ENCODE assay signal across 17 cellular contexts in the genomic region with DNA sequence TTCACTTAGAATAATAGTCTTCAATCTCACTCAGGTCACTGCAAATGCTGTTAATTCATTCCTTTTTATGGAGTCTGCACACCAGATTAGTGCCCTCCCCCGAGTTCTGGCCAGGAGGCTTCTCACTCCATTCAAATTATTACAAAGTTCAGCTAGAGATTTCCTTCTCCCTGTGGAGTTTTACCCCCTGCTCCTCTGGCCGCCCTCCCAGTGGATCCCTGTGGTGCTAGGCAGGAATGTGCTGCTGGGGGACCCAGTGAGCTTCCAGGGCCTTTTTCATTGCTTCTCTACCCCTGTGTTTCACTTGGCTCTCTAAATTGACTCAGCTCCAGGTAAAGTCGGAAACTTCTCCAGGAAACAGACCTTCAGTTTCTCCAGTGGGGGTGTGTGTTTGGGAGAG. TPM values are rescaled to one million over a fixed set of nuclear protein-coding genes. Genes with fewer than 3 reads are reported as not detected.
DNase-seq lines count a peak whose midpoint lies in the region; ATAC-seq and TF ChIP-seq lines count a peak whose summit lies in the region.
"Had no signal": no experiment of that assay in that cellular context is flagged by ENCODE, and none has a peak within 500 bp of the region (broad histone marks: within the 10 kb centered on the region; RNA-seq: fewer than 3 reads in every experiment).

No MANE protein-coding gene starts in this region.

- H3K27ac ChIP-seq in HEK293 (ENCODE audit: extremely low read depth, low read depth, low read length), result no peak overlapping the region

- H3K4me3 Mint-ChIP-seq in WTC11 (no peak overlapping the region), memory B cell (peak overlapping the region; percentile 55)
- H3K4me3 Mint-ChIP-seq: T-helper 17 cell had no signal

- POLR2A ChIA-PET in HEK293 (lab: Yijun Ruan, JAX), result no interaction called here
- POLR2A ChIA-PET in WTC11 (lab: Charles Lee), result no interaction called here

- H3K27me3 Mint-ChIP-seq in WTC11 (ENCODE audit: low read depth) (no peaks in the 10 kb centered on the region), memory B cell (no peaks in the 10 kb centered on the region)

- H3K4me3 ChIP-seq in HEK293 (ENCODE audit: low read depth, low read length), result no peak overlapping the region

- DNase-seq in A172 (ENCODE audit: low spot score) (peak; percentile 11), WTC11 (ENCODE audit: low spot score) (no peak), memory B cell (ENCODE audit: low spot score in 2 of 2) (no peak), activated gamma-delta T cell (lab: John Stamatoyannopoulos, UW) (no peak), SIG-M5 (lab: John Stamatoyannopoulos, UW) (no peak)
- DNase-seq: 8988T, Calu3, GF-D8, H7, NCI-H1092 treated with DMSO at 0.1 percent for 48 hours, NCI-H1694, NCI-H345, T-helper 17 cell had no signal

- H3K4me1 Mint-ChIP-seq in WTC11, result peaks cover 26% of the 10 kb centered on the region
- peaks cover 18% of the 10 kb centered on the region for H3K4me1 Mint-ChIP-seq in memory B cell
- H3K4me1 Mint-ChIP-seq: T-helper 17 cell had no signal

- H3K27ac Mint-ChIP-seq in WTC11, result peak overlapping the region; percentile 40
- H3K27ac Mint-ChIP-seq in memory B cell, result no peak overlapping the region
- H3K27ac Mint-ChIP-seq: T-helper 17 cell had no signal

- peaks cover 7% of the 10 kb centered on the region for H3K36me3 Mint-ChIP-seq in WTC11
- H3K36me3 Mint-ChIP-seq in memory B cell, result no peaks in the 10 kb centered on the region

- H3K9me3 ChIP-seq in HEK293 (ENCODE audit: control insufficient read depth, insufficient read depth, low read depth, low read length), result no peaks in the 10 kb centered on the region

- H3K9me3 Mint-ChIP-seq in WTC11 (peaks cover 10% of the 10 kb centered on the region), memory B cell (no peaks in the 10 kb centered on the region)

- ATAC-seq in WTC11 (peak; percentile 50), memory B cell (ENCODE audit: low read depth) (no peak), HG03520 (IDR thresholded peaks at IDR 0.05; ENCODE audit: unreplicated experiment) (no peak), GM19035 (IDR thresholded peaks at IDR 0.05; ENCODE audit: unreplicated experiment) (no peak)
- ATAC-seq: T-helper 17 cell had no signal

- H3K36me3 ChIP-seq in HEK293 (ENCODE audit: control insufficient read depth in 2 of 2, insufficient read depth in 1 of 2, low read length in 2 of 2), result no peaks in the 10 kb centered on the region

- H3K4me1 ChIP-seq in HEK293 (ENCODE audit: control insufficient read depth, insufficient read depth, low read length), result no peaks in the 10 kb centered on the region

- no peak for TF ChIP-seq CTCF in HEK293 (tag by site-specific recombination; IDR thresholded peaks at IDR 0.05)
- TF ChIP-seq CTCF in WTC11 (IDR thresholded peaks at IDR 0.05), result no peak

- CTCF ChIA-PET in HEK293 (lab: Yijun Ruan, JAX), result no interaction called here
- CTCF ChIA-PET in WTC11 (lab: Charles Lee), result interaction anchor here (1.1 kb wide), 1 partner anchor 246 kb away, joined by 5 read pairs; no protein-coding TSS in a partner anchor

TF ChIP-seq in HEK293, 187 proteins besides CTCF, POLR2A, EP300 and RAD21:
- TF ChIP-seq, protein P1, sequence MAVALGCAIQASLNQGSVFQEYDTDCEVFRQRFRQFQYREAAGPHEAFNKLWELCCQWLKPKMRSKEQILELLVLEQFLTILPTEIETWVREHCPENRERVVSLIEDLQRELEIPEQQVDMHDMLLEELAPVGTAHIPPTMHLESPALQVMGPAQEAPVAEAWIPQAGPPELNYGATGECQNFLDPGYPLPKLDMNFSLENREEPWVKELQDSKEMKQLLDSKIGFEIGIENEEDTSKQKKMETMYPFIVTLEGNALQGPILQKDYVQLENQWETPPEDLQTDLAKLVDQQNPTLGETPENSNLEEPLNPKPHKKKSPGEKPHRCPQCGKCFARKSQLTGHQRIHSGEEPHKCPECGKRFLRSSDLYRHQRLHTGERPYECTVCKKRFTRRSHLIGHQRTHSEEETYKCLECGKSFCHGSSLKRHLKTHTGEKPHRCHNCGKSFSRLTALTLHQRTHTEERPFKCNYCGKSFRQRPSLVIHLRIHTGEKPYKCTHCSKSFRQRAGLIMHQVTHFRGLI (tag by site-specific recombination; IDR thresholded peaks at IDR 0.05), result no peak
- TF ChIP-seq GLIS1 (tag by site-specific recombination; IDR thresholded peaks at IDR 0.05), result peak; percentile 70
- TF ChIP-seq ZNF792 (tag by site-specific recombination; IDR thresholded peaks at IDR 0.05), result no peak
- TF ChIP-seq YY1 (tag by site-specific recombination; IDR thresholded peaks at IDR 0.05), result no peak
- TF ChIP-seq ZNF596 (tag by site-specific recombination; IDR thresholded peaks at IDR 0.05), result no peak
- TF ChIP-seq ZIC2 (tag by site-specific recombination; IDR thresholded peaks at IDR 0.05), result peak; percentile 28; the same call in 1 of the 2 replicates
- TF ChIP-seq, protein P2, sequence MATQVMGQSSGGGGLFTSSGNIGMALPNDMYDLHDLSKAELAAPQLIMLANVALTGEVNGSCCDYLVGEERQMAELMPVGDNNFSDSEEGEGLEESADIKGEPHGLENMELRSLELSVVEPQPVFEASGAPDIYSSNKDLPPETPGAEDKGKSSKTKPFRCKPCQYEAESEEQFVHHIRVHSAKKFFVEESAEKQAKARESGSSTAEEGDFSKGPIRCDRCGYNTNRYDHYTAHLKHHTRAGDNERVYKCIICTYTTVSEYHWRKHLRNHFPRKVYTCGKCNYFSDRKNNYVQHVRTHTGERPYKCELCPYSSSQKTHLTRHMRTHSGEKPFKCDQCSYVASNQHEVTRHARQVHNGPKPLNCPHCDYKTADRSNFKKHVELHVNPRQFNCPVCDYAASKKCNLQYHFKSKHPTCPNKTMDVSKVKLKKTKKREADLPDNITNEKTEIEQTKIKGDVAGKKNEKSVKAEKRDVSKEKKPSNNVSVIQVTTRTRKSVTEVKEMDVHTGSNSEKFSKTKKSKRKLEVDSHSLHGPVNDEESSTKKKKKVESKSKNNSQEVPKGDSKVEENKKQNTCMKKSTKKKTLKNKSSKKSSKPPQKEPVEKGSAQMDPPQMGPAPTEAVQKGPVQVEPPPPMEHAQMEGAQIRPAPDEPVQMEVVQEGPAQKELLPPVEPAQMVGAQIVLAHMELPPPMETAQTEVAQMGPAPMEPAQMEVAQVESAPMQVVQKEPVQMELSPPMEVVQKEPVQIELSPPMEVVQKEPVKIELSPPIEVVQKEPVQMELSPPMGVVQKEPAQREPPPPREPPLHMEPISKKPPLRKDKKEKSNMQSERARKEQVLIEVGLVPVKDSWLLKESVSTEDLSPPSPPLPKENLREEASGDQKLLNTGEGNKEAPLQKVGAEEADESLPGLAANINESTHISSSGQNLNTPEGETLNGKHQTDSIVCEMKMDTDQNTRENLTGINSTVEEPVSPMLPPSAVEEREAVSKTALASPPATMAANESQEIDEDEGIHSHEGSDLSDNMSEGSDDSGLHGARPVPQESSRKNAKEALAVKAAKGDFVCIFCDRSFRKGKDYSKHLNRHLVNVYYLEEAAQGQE (tag by site-specific recombination; IDR thresholded peaks at IDR 0.05), result no peak

TF ChIP-seq in WTC11, 78 proteins besides CTCF, POLR2A, EP300 and RAD21:
- TF ChIP-seq ZNF423 (CRISPR knock-in tag; IDR thresholded peaks at IDR 0.05), result peak; percentile 81
- TF ChIP-seq, protein P3, sequence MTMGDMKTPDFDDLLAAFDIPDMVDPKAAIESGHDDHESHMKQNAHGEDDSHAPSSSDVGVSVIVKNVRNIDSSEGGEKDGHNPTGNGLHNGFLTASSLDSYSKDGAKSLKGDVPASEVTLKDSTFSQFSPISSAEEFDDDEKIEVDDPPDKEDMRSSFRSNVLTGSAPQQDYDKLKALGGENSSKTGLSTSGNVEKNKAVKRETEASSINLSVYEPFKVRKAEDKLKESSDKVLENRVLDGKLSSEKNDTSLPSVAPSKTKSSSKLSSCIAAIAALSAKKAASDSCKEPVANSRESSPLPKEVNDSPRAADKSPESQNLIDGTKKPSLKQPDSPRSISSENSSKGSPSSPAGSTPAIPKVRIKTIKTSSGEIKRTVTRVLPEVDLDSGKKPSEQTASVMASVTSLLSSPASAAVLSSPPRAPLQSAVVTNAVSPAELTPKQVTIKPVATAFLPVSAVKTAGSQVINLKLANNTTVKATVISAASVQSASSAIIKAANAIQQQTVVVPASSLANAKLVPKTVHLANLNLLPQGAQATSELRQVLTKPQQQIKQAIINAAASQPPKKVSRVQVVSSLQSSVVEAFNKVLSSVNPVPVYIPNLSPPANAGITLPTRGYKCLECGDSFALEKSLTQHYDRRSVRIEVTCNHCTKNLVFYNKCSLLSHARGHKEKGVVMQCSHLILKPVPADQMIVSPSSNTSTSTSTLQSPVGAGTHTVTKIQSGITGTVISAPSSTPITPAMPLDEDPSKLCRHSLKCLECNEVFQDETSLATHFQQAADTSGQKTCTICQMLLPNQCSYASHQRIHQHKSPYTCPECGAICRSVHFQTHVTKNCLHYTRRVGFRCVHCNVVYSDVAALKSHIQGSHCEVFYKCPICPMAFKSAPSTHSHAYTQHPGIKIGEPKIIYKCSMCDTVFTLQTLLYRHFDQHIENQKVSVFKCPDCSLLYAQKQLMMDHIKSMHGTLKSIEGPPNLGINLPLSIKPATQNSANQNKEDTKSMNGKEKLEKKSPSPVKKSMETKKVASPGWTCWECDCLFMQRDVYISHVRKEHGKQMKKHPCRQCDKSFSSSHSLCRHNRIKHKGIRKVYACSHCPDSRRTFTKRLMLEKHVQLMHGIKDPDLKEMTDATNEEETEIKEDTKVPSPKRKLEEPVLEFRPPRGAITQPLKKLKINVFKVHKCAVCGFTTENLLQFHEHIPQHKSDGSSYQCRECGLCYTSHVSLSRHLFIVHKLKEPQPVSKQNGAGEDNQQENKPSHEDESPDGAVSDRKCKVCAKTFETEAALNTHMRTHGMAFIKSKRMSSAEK (CRISPR knock-in tag; IDR thresholded peaks at IDR 0.05; ENCODE audit: borderline replicate concordance), result no peak

RNA-seq across cellular contexts. Expression of a gene that starts 42.7 kb away (rescaled TPM):
- total RNA-seq in A172 (2014; rRNA removed; shearing (Covaris generic)), result 0.38 TPM in 1 of 2 replicates, not detected in the other
- not detected in 3 replicates for total RNA-seq in WTC11 (2021)
- total RNA-seq: Calu3, H7, HT-29, T-helper 17 cell had no signal
